In the genomic region with DNA sequence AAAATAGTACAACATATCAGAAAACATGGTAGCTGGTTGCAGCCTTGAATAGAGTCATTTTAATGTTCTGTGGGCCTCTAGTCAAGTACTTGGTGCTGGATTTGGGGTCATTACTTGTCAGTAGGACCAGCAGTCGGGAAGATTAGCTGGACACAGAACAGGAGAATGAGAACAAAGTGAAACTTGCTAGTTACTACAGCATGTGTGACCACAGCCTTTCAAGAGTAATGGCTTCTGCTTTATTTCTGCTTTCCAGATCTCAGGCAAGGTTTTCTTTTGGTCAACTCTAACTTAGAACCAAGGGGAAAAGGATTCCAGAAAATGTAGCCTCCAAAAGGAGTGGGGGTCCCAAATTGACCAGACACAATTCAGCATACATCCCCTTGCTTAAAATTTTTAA, we compare ENCODE assay signal across 1 cellular context.
TF ChIP-seq lines count a peak whose summit lies in the region.

No MANE protein-coding gene starts in this region.

TF ChIP-seq in GM23338, 12 proteins besides CTCF, POLR2A, EP300 and RAD21:
- TF ChIP-seq STAT1 (IDR thresholded peaks at IDR 0.05; ENCODE audit: unreplicated experiment): no peak
- no peak for TF ChIP-seq ZNF114 (CRISPR knock-in tag; IDR thresholded peaks at IDR 0.05)
